31 cellular contexts compared by ENCODE assay signal in the genomic region with DNA sequence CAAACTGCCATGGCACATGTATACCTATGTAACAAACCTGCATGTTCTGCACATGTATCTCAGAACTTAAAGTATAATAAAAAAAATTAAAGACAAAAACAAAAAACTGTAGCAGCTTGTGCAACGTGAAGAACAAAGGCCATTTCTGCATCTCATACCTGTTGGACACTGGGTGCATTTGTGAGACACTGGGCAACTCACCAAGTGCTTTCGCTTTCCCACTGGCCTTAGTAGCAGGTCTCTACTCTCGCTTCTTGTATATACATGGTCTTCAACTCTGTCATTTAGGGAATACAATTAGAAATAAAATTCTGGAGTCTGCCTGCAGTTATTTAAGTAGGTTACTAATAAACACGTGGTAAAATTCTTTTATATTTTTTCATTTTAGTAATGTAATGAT.
"Had no signal": no experiment of that assay in that cellular context is flagged by ENCODE, and none has a peak within 500 bp of the region (broad histone marks: within the 10 kb centered on the region; RNA-seq: fewer than 3 reads in every experiment).

No MANE protein-coding gene starts in this region.

- H3K27ac ChIP-seq: adrenal gland, body of pancreas, brain microvascular endothelial cell, breast epithelium, VCaP had no signal

- H3K4me3 ChIP-seq: adrenal gland, body of pancreas, breast epithelium had no signal

- H3K27me3 ChIP-seq: adrenal gland, body of pancreas, brain microvascular endothelial cell, breast epithelium had no signal

- DNase-seq: activated B cell treated with CpG ODN at 0.5 μM for 24 hours; activated CD4-positive, alpha-beta memory T cell treated with anti-CD3 and anti-CD28 coated beads for 36 hours; activated CD4-positive, alpha-beta T cell treated with anti-CD3 and anti-CD28 coated beads for 4 hours; activated CD4-positive, alpha-beta T cell treated with anti-CD3 and anti-CD28 coated beads, Interleukin-2, amount 10 ng/mL, durations not matched to agents 24 days and 14 days; activated CD4-positive, alpha-beta T cell treated with anti-CD3 and anti-CD28 coated beads, Interleukin-2, amount 50 U/mL, for 1 hour; activated CD4-positive, alpha-beta T cell treated with anti-CD3 and anti-CD28 coated beads, Interleukin-2, amount 50 U/mL, for 4 hours; activated CD4-positive, CD25-positive, alpha-beta regulatory T cell treated with anti-CD3 and anti-CD28 coated beads, Interleukin-2, amount 50 U/mL, for 72 hours; activated CD8-positive, alpha-beta memory T cell treated with anti-CD3 and anti-CD28 coated beads, Interleukin-2, amount 50 U/mL, for 4 hours; activated CD8-positive, alpha-beta T cell treated with anti-CD3 and anti-CD28 coated beads for 36 hours; activated effector memory CD4-positive, alpha-beta T cell treated with anti-CD3 and anti-CD28 coated beads, Interleukin-2, amount 50 U/mL, for 16 hours; activated gamma-delta T cell treated with Interleukin-2 at 50 U/mL for 16 hours; activated naive CD4-positive, alpha-beta T cell; activated naive CD4-positive, alpha-beta T cell treated with anti-CD3 and anti-CD28 coated beads for 36 hours; activated naive CD4-positive, alpha-beta T cell treated with anti-CD3 and anti-CD28 coated beads, Interleukin-2, amount 50 U/mL, for 16 hours; activated naive CD8-positive, alpha-beta T cell treated with anti-CD3 and anti-CD28 coated beads for 36 hours; activated T-cell treated with anti-CD3 and anti-CD28 coated beads for 4 hours; activated T-cell treated with anti-CD3 and anti-CD28 coated beads, Interleukin-2, amount 50 U/mL, for 1 hour; activated T-cell treated with anti-CD3 and anti-CD28 coated beads, Interleukin-2, amount 50 U/mL, for 4 hours; activated T-cell treated with anti-CD3 and anti-CD28 coated beads, Interleukin-2, amount 50 U/mL, for 72 hours; adrenal gland; amniotic stem cell; aorta; body of pancreas; brain microvascular endothelial cell; central memory CD4-positive, alpha-beta T cell; T-helper 2 cell; T-helper 9 cell had no signal

- H3K36me3 ChIP-seq: adrenal gland, brain microvascular endothelial cell, breast epithelium had no signal

- H3K9me3 ChIP-seq: adrenal gland, body of pancreas, breast epithelium had no signal

- ATAC-seq: activated CD8-positive, alpha-beta T cell treated with anti-CD3 and anti-CD28 coated beads for 36 hours; activated naive CD4-positive, alpha-beta T cell treated with anti-CD3 and anti-CD28 coated beads, Interleukin-2, amount 50 U/mL, for 72 hours; activated T-cell treated with anti-CD3 and anti-CD28 coated beads, Interleukin-2, amount 50 U/mL, for 4 hours; activated T-cell treated with anti-CD3 and anti-CD28 coated beads, Interleukin-2, amount 50 U/mL, for 72 hours; activated T-helper 17 cell treated with anti-CD3 and anti-CD28 coated beads, Interleukin-2, amount 50 U/mL, for 72 hours; body of pancreas had no signal

- H3K4me1 ChIP-seq: adrenal gland, body of pancreas, breast epithelium had no signal
